In the genomic region with DNA sequence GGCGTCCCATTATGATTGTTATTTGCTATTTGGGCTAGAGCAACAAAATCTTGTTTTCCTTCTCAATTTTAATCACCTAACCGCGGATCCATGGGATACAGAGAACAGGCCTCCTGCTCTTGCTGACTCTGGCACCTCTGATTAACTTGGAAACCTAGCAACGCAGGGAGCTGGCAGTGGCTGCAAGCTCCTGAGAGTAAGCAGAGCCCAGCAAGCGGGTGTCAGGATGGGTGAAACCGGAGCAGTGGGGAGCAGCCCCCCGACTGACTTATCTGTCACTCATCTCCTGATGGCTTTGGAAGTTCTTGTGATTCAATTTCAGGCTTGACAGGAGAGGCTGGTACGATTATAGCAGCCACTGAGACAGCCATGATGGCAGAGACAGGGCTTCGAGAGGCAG, we compare ENCODE assay signal across 15 cellular contexts.
"Had no signal": no experiment of that assay in that cellular context is flagged by ENCODE, and none has a peak within 500 bp of the region (broad histone marks: within the 10 kb centered on the region; RNA-seq: fewer than 3 reads in every experiment).

No MANE protein-coding gene starts in this region.

- H3K4me1 ChIP-seq: psoas muscle had no signal

- H3K27ac ChIP-seq: epithelial cell of prostate, psoas muscle, VCaP had no signal

- H3K4me3 ChIP-seq: mucosa of descending colon, psoas muscle had no signal

- ATAC-seq: mucosa of descending colon; natural killer cell; stimulated activated naive CD8-positive, alpha-beta T cell treated with anti-CD3 and anti-CD28 coated beads, Interleukin-15, Interleukin-2, amounts not matched to agents 100 U/mL and 50 U/mL, for 24 hours; T-cell had no signal

- DNase-seq: activated CD4-positive, alpha-beta memory T cell treated with anti-CD3 and anti-CD28 coated beads for 36 hours; activated T-cell treated with anti-CD3 and anti-CD28 coated beads, Interleukin-2, amount 50 U/mL, for 48 hours; aorta; cortex of kidney; effector CD8-positive, alpha-beta T cell; mammary epithelial cell; natural killer cell; psoas muscle; stimulated activated CD4-positive, alpha-beta T cell treated with anti-CD3 and anti-CD28 coated beads, Interleukin-2, amount 100 ng/mL, for 48 hours; stimulated activated naive CD8-positive, alpha-beta T cell treated with anti-CD3 and anti-CD28 coated beads, Interleukin-15, Interleukin-2, amounts not matched to agents 100 U/mL and 50 U/mL, for 24 hours; T-cell; T1000 had no signal

- H3K9me3 ChIP-seq: mucosa of descending colon, psoas muscle had no signal
